ENCODE assay signal across 8 cellular contexts in genomic region chr5:36876389-36876964, GRCh38. TPM values are rescaled to one million over a fixed set of nuclear protein-coding genes. Genes with fewer than 3 reads are reported as not detected.
DNase-seq lines count a peak whose midpoint lies in the region; ATAC-seq, FAIRE-seq and TF ChIP-seq lines count a peak whose summit lies in the region.

Gene NIPBL, plus strand, starts transcription at chr5:36876769. Its CDS starts 76,928 bp downstream, at chr5:36953697.

- no peaks in the 10 kb centered on the region for H3K36me3 Mint-ChIP-seq in activated naive CD8-positive, alpha-beta T cell

- peak within 1 kb of the TSS; percentile 96 for H3K27ac Mint-ChIP-seq in activated naive CD8-positive, alpha-beta T cell

- TF ChIP-seq CTCF in pancreas (IDR thresholded peaks at IDR 0.05), result no peak
- no peak for TF ChIP-seq CTCF in thyroid gland (IDR thresholded peaks at IDR 0.05)

- no peaks in the 10 kb centered on the region for H3K9me3 Mint-ChIP-seq in activated naive CD8-positive, alpha-beta T cell (ENCODE audit: low read depth)

- peak within 1 kb of the TSS; percentile 92 for H3K4me3 Mint-ChIP-seq in activated naive CD8-positive, alpha-beta T cell

- H3K4me3 ChIP-seq in pancreas (peak within 1 kb of the TSS; percentile 55 to 95 (median 84)), thyroid gland (replicated peaks in 1 of 3) (peak within 1 kb of the TSS; percentile 94 to 98 (median 96))

- peaks cover 57% of the 10 kb centered on the region for H3K4me1 Mint-ChIP-seq in activated naive CD8-positive, alpha-beta T cell (ENCODE audit: low read depth)

- H3K27me3 ChIP-seq in pancreas (no peaks in the 10 kb centered on the region), thyroid gland (no peaks in the 10 kb centered on the region)

- H3K36me3 ChIP-seq in pancreas, result no peaks in the 10 kb centered on the region
- no peaks in the 10 kb centered on the region for H3K36me3 ChIP-seq in thyroid gland

- FAIRE-seq in pancreas (lab: Jason Lieb, UNC), result no peak

- ATAC-seq in HG02642 (IDR thresholded peaks at IDR 0.05; ENCODE audit: poor library complexity, unreplicated experiment) (peak; percentile 71), pancreas (peak; percentile 77 to 89 (median 88))

- intact Hi-C loops in head of caudate nucleus (cut with DNase I), result loop anchor here (5.0 to 10.0 kb wide), 2 partner anchors 68 to 134 kb away; no protein-coding TSS in a partner anchor
- intact Hi-C loops in pancreas (cut with DNase I), result loop anchor here in 2 of 3 donors (5.0 to 10.0 kb wide), 3 partner anchors 71 to 132 kb away; no protein-coding TSS in a partner anchor
- intact Hi-C loops in thyroid gland (cut with DNase I), result no loop called here

- peak within 1 kb of the TSS; percentile 87 to 97 (median 94) for H3K27ac ChIP-seq in pancreas
- peak within 1 kb of the TSS; percentile 98 for H3K27ac ChIP-seq in thyroid gland

- H3K27me3 Mint-ChIP-seq in activated naive CD8-positive, alpha-beta T cell, result no peaks in the 10 kb centered on the region

- H3K4me1 ChIP-seq in pancreas, result peaks cover 10 to 49% (median 39%) of the 10 kb centered on the region in 3 donors
- H3K4me1 ChIP-seq in thyroid gland, result peaks cover 33 to 35% of the 10 kb centered on the region in 2 donors

- H3K9me3 ChIP-seq in pancreas, result no peaks in the 10 kb centered on the region
- H3K9me3 ChIP-seq in thyroid gland, result no peaks in the 10 kb centered on the region

- 0 to 1% methylated on average over 40 to 59 of the region's 60 CpGs for WGBS in pancreas, 2 donors
- whole genome bisulfite sequencing in thyroid gland, 2 donors, result 0 to 1% methylated on average over 29 to 30 of the region's 60 CpGs

- peak; percentile 97 for TF ChIP-seq POLR2A in GM10847 (IDR thresholded peaks at IDR 0.05; ENCODE audit: extremely low read depth, insufficient read length)
- TF ChIP-seq POLR2A in thyroid gland (IDR thresholded peaks at IDR 0.05), result peak; percentile 69 to 93

- DNase-seq in NCI-H1105 (lab: John Stamatoyannopoulos, UW) (peak; percentile 96), SKM-1 treated with dmso at 0.1 percent for 144 hours (lab: John Stamatoyannopoulos, UW; ENCODE audit: unreplicated experiment) (peak; percentile 95), head of caudate nucleus (peak; percentile 84 to 96 (median 93)), pancreas (peak; percentile 86 to 93 (median 90)), thyroid gland (peak; percentile 92 to 94)

RNA-seq across cellular contexts. Expression of gene NIPBL, which starts in this region (rescaled TPM):
- total RNA-seq in pancreas, result 10 to 100 TPM; 25.7 to 48.1 (median 27.4) TPM
- polyA plus RNA-seq in pancreas, result 10 to 100 TPM in 1 of 2 donors, 1 to 10 TPM in 1; 8.1 to 12.2 TPM
- 100 to 1,000 TPM in 1 of 4 donors, 10 to 100 TPM in 3; 62.1 to 145 (median 87.8) TPM for total RNA-seq in thyroid gland

Comparison
In these comparisons a context has a peak if more than half of its experiments do, and no peak if none do; other contexts are left out.
1. Peak in every context shown above with its lines: DNase-seq, ATAC-seq, H3K4me3 ChIP-seq and H3K27ac ChIP-seq.